ENCODE assay signal across 14 cellular contexts in genomic region chr11:40125054-40125453, GRCh38.
A peak's percentile ranks its signal among the peaks of the same experiment; 100 is the strongest.
DNase-seq lines count a peak whose midpoint lies in the region; ATAC-seq, FAIRE-seq and TF ChIP-seq lines count a peak whose summit lies in the region.
"Had no signal": no experiment of that assay in that cellular context is flagged by ENCODE, and none has a peak within 500 bp of the region (broad histone marks: within the 10 kb centered on the region; RNA-seq: fewer than 3 reads in every experiment).

No MANE protein-coding gene starts in this region.

- TF ChIP-seq EP300 in HepG2 (IDR thresholded peaks at IDR 0.05; ENCODE audit: low read depth in 2 of 2, low read length in 2 of 2) (no peak), HepG2 (CRISPR knock-in tag; IDR thresholded peaks at IDR 0.05; ENCODE audit: borderline replicate concordance) (no peak)

- H3K27ac Mint-ChIP-seq in glutamatergic neuron (ENCODE audit: unreplicated experiment): no peak overlapping the region
- H3K27ac Mint-ChIP-seq: activated CD8-positive, alpha-beta T cell treated with anti-CD3 and anti-CD28 coated beads for 36 hours; B cell; stimulated activated naive B cell treated with anti-CD40 and anti-IgM and Interleukin-4, amounts not matched to agents 10 μg/mL and 1 μg/mL and 100 μg/mL, for 72 hours; T-helper 17 cell had no signal

- H3K9ac ChIP-seq in liver (ENCODE audit: low read depth in 1 of 2, low read length in 2 of 2) (no peak overlapping the region), HepG2 (ENCODE audit: insufficient read depth, low read depth, low read length) (no peak overlapping the region), OCI-LY3 (ENCODE audit: low read length) (no peak overlapping the region)

- H4K20me1 ChIP-seq in HepG2 (ENCODE audit: insufficient read depth, low read length): no peaks in the 10 kb centered on the region
- no peaks in the 10 kb centered on the region for H4K20me1 ChIP-seq in OCI-LY3 (ENCODE audit: insufficient read depth, low read length)

- H3K27ac ChIP-seq in liver (ENCODE audit: low read depth in 1 of 2, low read length in 2 of 2): no peak overlapping the region
- H3K27ac ChIP-seq in HepG2 (ENCODE audit: extremely low read length, insufficient read depth, low read length): no peak overlapping the region
- H3K27ac ChIP-seq in OCI-LY3 (ENCODE audit: low read length): no peak overlapping the region

- intact Hi-C loops in HepG2 (cut with micrococcal nuclease; ENCODE audit: unreplicated experiment): no loop called here

- H3K4me3 Mint-ChIP-seq in glutamatergic neuron (ENCODE audit: unreplicated experiment): no peak overlapping the region
- H3K4me3 Mint-ChIP-seq: activated CD8-positive, alpha-beta T cell treated with anti-CD3 and anti-CD28 coated beads for 36 hours; B cell; stimulated activated naive B cell treated with anti-CD40 and anti-IgM and Interleukin-4, amounts not matched to agents 10 μg/mL and 1 μg/mL and 100 μg/mL, for 72 hours; T-helper 17 cell had no signal

- no peak overlapping the region for H3K4me3 ChIP-seq in liver (ENCODE audit: low read depth in 1 of 3, low read length in 3 of 3)
- no peak overlapping the region for H3K4me3 ChIP-seq in HepG2 (replicated peaks in 1 of 3; ENCODE audit: insufficient read depth in 1 of 3, low read depth in 2 of 3, low read length in 3 of 3)
- H3K4me3 ChIP-seq in OCI-LY3 (ENCODE audit: low read length): no peak overlapping the region

- FAIRE-seq in HepG2 (lab: Jason Lieb, UNC): no peak

- H3K9me3 ChIP-seq in liver (ENCODE audit: control insufficient read depth in 4 of 4, low read length in 3 of 4): no peaks in the 10 kb centered on the region
- H3K9me3 ChIP-seq in HepG2 (ENCODE audit: low read length): no peaks in the 10 kb centered on the region
- H3K9me3 ChIP-seq in OCI-LY3 (ENCODE audit: insufficient read depth, low read length): no peaks in the 10 kb centered on the region

- no TSS peak for BruUV-seq in HepG2 (replicated peaks; lab: Mats Ljungman, UMichigan)

- no peak for DNase-seq in HepG2 (ENCODE audit: low spot score)
- DNase-seq in glutamatergic neuron: no peak
- DNase-seq in GOT3 (lab: John Stamatoyannopoulos, UW): no peak
- DNase-seq in HuH-7 (ENCODE audit: low spot score): no peak
- DNase-seq in T-helper 9 cell: no peak
- DNase-seq in cerebellum (ENCODE audit: low spot score): no peak
- DNase-seq: activated CD8-positive, alpha-beta T cell treated with anti-CD3 and anti-CD28 coated beads for 36 hours; activated gamma-delta T cell treated with Interleukin-2 at 50 U/mL for 16 hours; NCI-H446 treated with DMSO at 0.1 percent for 48 hours; stimulated activated naive B cell treated with anti-CD40 and anti-IgM and Interleukin-4, amounts not matched to agents 10 μg/mL and 1 μg/mL and 100 μg/mL, for 72 hours; T-helper 17 cell had no signal

- H3K27me3 ChIP-seq in liver (ENCODE audit: control insufficient read depth in 4 of 4, insufficient read depth in 4 of 4, low read length in 3 of 4) (no peaks in the 10 kb centered on the region), HepG2 (ENCODE audit: control insufficient read depth in 1 of 2, insufficient read depth in 2 of 2, low read length in 2 of 2) (no peaks in the 10 kb centered on the region), OCI-LY3 (ENCODE audit: low read depth, low read length) (no peaks in the 10 kb centered on the region)

- no peaks in the 10 kb centered on the region for H3K79me2 ChIP-seq in HepG2 (ENCODE audit: insufficient read depth, low read length)
- no peaks in the 10 kb centered on the region for H3K79me2 ChIP-seq in OCI-LY3 (ENCODE audit: low read length)

- no peaks in the 10 kb centered on the region for H3K4me1 Mint-ChIP-seq in glutamatergic neuron (ENCODE audit: low read depth, unreplicated experiment)
- H3K4me1 Mint-ChIP-seq: B cell; stimulated activated naive B cell treated with anti-CD40 and anti-IgM and Interleukin-4, amounts not matched to agents 10 μg/mL and 1 μg/mL and 100 μg/mL, for 72 hours; T-helper 17 cell had no signal

- TF ChIP-seq CTCF in liver (IDR thresholded peaks at IDR 0.05; ENCODE audit: low read depth, low read length, missing input control) (peak; percentile 20), HepG2 (CRISPR knock-in tag; IDR thresholded peaks at IDR 0.05) (no peak), OCI-LY3 (IDR thresholded peaks at IDR 0.05; ENCODE audit: low read depth, low read length) (peak; percentile 89), glutamatergic neuron (IDR thresholded peaks at IDR 0.05; ENCODE audit: partially characterized antibody, unreplicated experiment) (peak; percentile 39)

- H3K27me3 Mint-ChIP-seq in glutamatergic neuron (ENCODE audit: unreplicated experiment): no peaks in the 10 kb centered on the region
- H3K27me3 Mint-ChIP-seq: activated CD8-positive, alpha-beta T cell treated with anti-CD3 and anti-CD28 coated beads for 36 hours; B cell; stimulated activated naive B cell treated with anti-CD40 and anti-IgM and Interleukin-4, amounts not matched to agents 10 μg/mL and 1 μg/mL and 100 μg/mL, for 72 hours; T-helper 17 cell had no signal

- H3K4me2 ChIP-seq in HepG2 (ENCODE audit: low read depth, low read length): no peak overlapping the region
- H3K4me2 ChIP-seq in OCI-LY3 (ENCODE audit: low read length): peak overlapping the region; percentile 35; the same call in 1 of the 2 replicates

- in situ Hi-C loops in HepG2 (cut with HindIII; ENCODE audit: extremely low pct_ligation_motif_present, low pct_unique_long_range_greater_than_20kb): no loop called here

- no peak for TF ChIP-seq POLR2A in HepG2 (IDR thresholded peaks at IDR 0.05; ENCODE audit: insufficient read depth in 1 of 2, low read depth in 2 of 2, low read length in 2 of 2)

- H3K36me3 Mint-ChIP-seq in glutamatergic neuron (ENCODE audit: unreplicated experiment): no peaks in the 10 kb centered on the region
- H3K36me3 Mint-ChIP-seq: stimulated activated naive B cell treated with anti-CD40 and anti-IgM and Interleukin-4, amounts not matched to agents 10 μg/mL and 1 μg/mL and 100 μg/mL, for 72 hours had no signal

- H3K9me3 Mint-ChIP-seq in glutamatergic neuron (ENCODE audit: unreplicated experiment): no peaks in the 10 kb centered on the region
- H3K9me3 Mint-ChIP-seq: activated CD8-positive, alpha-beta T cell treated with anti-CD3 and anti-CD28 coated beads for 36 hours had no signal

- CTCF ChIA-PET in HepG2 (lab: Yijun Ruan, JAX; ENCODE audit: low intra/inter-chr PET ratio, low total read pairs): no interaction called here

- POLR2A ChIA-PET in HepG2 (lab: Yijun Ruan, JAX): no interaction called here

- TF ChIP-seq RAD21 in liver (IDR thresholded peaks at IDR 0.05): peak; percentile 23 to 29
- no peak for TF ChIP-seq RAD21 in HepG2 (CRISPR knock-in tag; IDR thresholded peaks at IDR 0.05)

- no peak for ATAC-seq in HepG2
- ATAC-seq: activated CD8-positive, alpha-beta T cell treated with anti-CD3 and anti-CD28 coated beads for 36 hours; stimulated activated naive B cell treated with anti-CD40 and anti-IgM and Interleukin-4, amounts not matched to agents 10 μg/mL and 1 μg/mL and 100 μg/mL, for 72 hours; T-helper 17 cell had no signal

- H2AFZ ChIP-seq in HepG2 (ENCODE audit: low read length) (no peak overlapping the region), OCI-LY3 (ENCODE audit: low read depth, low read length) (no peak overlapping the region)

- H3K4me1 ChIP-seq in liver (ENCODE audit: control insufficient read depth in 4 of 4, insufficient read depth in 4 of 4, low read length in 3 of 4) (no peaks in the 10 kb centered on the region), HepG2 (ENCODE audit: insufficient read depth, low read length) (no peaks in the 10 kb centered on the region), OCI-LY3 (ENCODE audit: low read length) (peaks cover 13% of the 10 kb centered on the region)

- H3K36me3 ChIP-seq in liver (ENCODE audit: control insufficient read depth in 4 of 4, insufficient read depth in 3 of 4, low read depth in 1 of 4, low read length in 3 of 4) (no peaks in the 10 kb centered on the region), HepG2 (replicated peaks in 1 of 2; ENCODE audit: control insufficient read depth in 1 of 2, insufficient read depth in 2 of 2, low read length in 2 of 2) (no peaks in the 10 kb centered on the region), OCI-LY3 (replicated peaks; ENCODE audit: low read depth, low read length) (no peaks in the 10 kb centered on the region)

- 35% methylated on average over 1 of the region's 1 CpG for WGBS in liver
- WGBS in HepG2 (ENCODE audit: low lambda C conversion rate): 0% methylated on average over 1 of the region's 1 CpG

TF ChIP-seq in HepG2, 621 proteins besides CTCF, POLR2A, EP300 and RAD21 (continues in another document):
- no peak for TF ChIP-seq SIN3A (IDR thresholded peaks at IDR 0.05; ENCODE audit: borderline replicate concordance, low read depth, low read length)
- no peak for TF ChIP-seq NR1H2 (CRISPR knock-in tag; IDR thresholded peaks at IDR 0.05; ENCODE audit: borderline replicate concordance, low read depth)
- no peak for TF ChIP-seq GATAD2A (CRISPR knock-in tag; IDR thresholded peaks at IDR 0.05)
- no peak for TF ChIP-seq ZBTB2 (CRISPR knock-in tag; IDR thresholded peaks at IDR 0.05; ENCODE audit: low read depth)
- no peak for TF ChIP-seq ZBTB1 (CRISPR knock-in tag; IDR thresholded peaks at IDR 0.05; ENCODE audit: borderline replicate concordance)
- TF ChIP-seq ZNF800 (CRISPR knock-in tag; IDR thresholded peaks at IDR 0.05): no peak
